9 cellular contexts compared by ENCODE assay signal in the genomic region with DNA sequence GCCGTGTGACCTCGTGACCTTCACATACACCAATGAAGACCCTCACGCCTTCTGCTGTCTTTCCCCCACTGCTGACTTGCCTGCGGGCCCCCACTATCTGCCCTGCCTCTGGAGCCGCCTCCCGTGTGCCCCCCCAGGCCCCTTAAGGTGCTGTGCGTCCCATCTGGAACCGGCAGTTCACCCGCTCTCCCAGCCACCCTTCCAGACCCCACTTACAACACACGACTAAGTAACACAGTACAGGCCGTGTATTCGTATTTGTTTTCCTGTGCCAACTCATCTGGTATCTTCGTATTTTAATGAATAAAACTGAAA. TPM values are rescaled to one million over a fixed set of nuclear protein-coding genes. Genes with fewer than 3 reads are reported as not detected.
DNase-seq lines count a peak whose midpoint lies in the region; ATAC-seq lines count a peak whose summit lies in the region.
"Had no signal": no experiment of that assay in that cellular context is flagged by ENCODE, and none has a peak within 500 bp of the region (broad histone marks: within the 10 kb centered on the region; RNA-seq: fewer than 3 reads in every experiment).

No MANE protein-coding gene starts in this region.

- peak overlapping the region in 12 of 21 experiments; percentile 16 to 86 (median 60) for H3K27ac ChIP-seq in skin epidermis
- H3K27ac ChIP-seq: neutrophil had no signal

- peak overlapping the region; percentile 13; the same call in 1 of the 2 replicates for H3K4me3 ChIP-seq in Jurkat, Clone E6-1 (ENCODE audit: low read length)
- H3K4me3 ChIP-seq in skin epidermis, result peak overlapping the region in 2 of 7 experiments; percentile 7 to 17

- peaks cover 21% of the 10 kb centered on the region for H3K36me3 Mint-ChIP-seq in central memory CD8-positive, alpha-beta T cell (ENCODE audit: insufficient read depth)

- no peak for ATAC-seq in central memory CD8-positive, alpha-beta T cell (replicated peaks; ENCODE audit: extremely low read depth, poor library complexity, severe bottlenecking)
- ATAC-seq in GM18870 (IDR thresholded peaks at IDR 0.05; ENCODE audit: unreplicated experiment), result no peak
- ATAC-seq in GM18868 (IDR thresholded peaks at IDR 0.05; ENCODE audit: unreplicated experiment), result no peak

- H3K27me3 Mint-ChIP-seq in central memory CD8-positive, alpha-beta T cell, result no peaks in the 10 kb centered on the region

- H3K4me3 Mint-ChIP-seq in central memory CD8-positive, alpha-beta T cell, result peak overlapping the region; percentile 86

- H3K4me1 Mint-ChIP-seq in central memory CD8-positive, alpha-beta T cell, result peaks cover 62% of the 10 kb centered on the region

- no peaks in the 10 kb centered on the region for H3K9me3 Mint-ChIP-seq in central memory CD8-positive, alpha-beta T cell

- H3K27ac Mint-ChIP-seq in central memory CD8-positive, alpha-beta T cell (ENCODE audit: low read depth), result peak overlapping the region; percentile 73

- DNase-seq in SHP77 (lab: John Stamatoyannopoulos, UW) (peak; percentile 76 to 77), SHP77 treated with DMSO at 0.1 percent for 48 hours (lab: John Stamatoyannopoulos, UW) (no peak), COR-L47 (lab: John Stamatoyannopoulos, UW) (no peak)
- DNase-seq in Jurkat, Clone E6-1 (ENCODE audit: low read depth, low spot score), result no peak
- DNase-seq in central memory CD8-positive, alpha-beta T cell (ENCODE audit: low spot score in 2 of 2), result no peak

RNA-seq across cellular contexts. Expression of gene TERT, which starts 21.7 kb away (rescaled TPM):
- 16.2 TPM for polyA plus RNA-seq in Jurkat, Clone E6-1 (2012; ENCODE audit: insufficient read depth, insufficient read length)

RNA-seq across cellular contexts. Expression of gene CLPTM1L, which starts 28.4 kb away (rescaled TPM):
- polyA plus RNA-seq in Jurkat, Clone E6-1 (2012; ENCODE audit: insufficient read depth, insufficient read length), result 283 TPM

Comparison
In these comparisons a context has a peak if more than half of its experiments do, and no peak if none do; other contexts are left out.
1. DNase-seq: peak in SHP77 (2 of 2); none in SHP77 treated with DMSO at 0.1 percent for 48 hours (single experiment), Jurkat, Clone E6-1 (single experiment), central memory CD8-positive, alpha-beta T cell (0 of 2) and COR-L47 (single experiment).